In genomic region chr11:86478348-86478747, GRCh38 we compare ENCODE assay signal across 21 cellular contexts.
DNase-seq lines count a peak whose midpoint lies in the region; ATAC-seq, FAIRE-seq and TF ChIP-seq lines count a peak whose summit lies in the region.
"Had no signal": no experiment of that assay in that cellular context is flagged by ENCODE, and none has a peak within 500 bp of the region (broad histone marks: within the 10 kb centered on the region; RNA-seq: fewer than 3 reads in every experiment).

No MANE protein-coding gene starts in this region.

- H3K27me3 Mint-ChIP-seq in osteocyte (ENCODE audit: unreplicated experiment), result no peaks in the 10 kb centered on the region

- no peaks in the 10 kb centered on the region for H3K36me3 ChIP-seq in ACC112 (ENCODE audit: insufficient read depth, low read length)
- no peaks in the 10 kb centered on the region for H3K36me3 ChIP-seq in brain microvascular endothelial cell (replicated peaks)
- no peaks in the 10 kb centered on the region for H3K36me3 ChIP-seq in MG63
- H3K36me3 ChIP-seq: BLaER1 had no signal

- H2AFZ ChIP-seq in ACC112 (ENCODE audit: low read length, unreplicated experiment), result no peak overlapping the region

- no peak for ATAC-seq in HG02642 (IDR thresholded peaks at IDR 0.05; ENCODE audit: poor library complexity, unreplicated experiment)
- ATAC-seq in HG03097 (IDR thresholded peaks at IDR 0.05; ENCODE audit: low FRiP score, unreplicated experiment), result no peak

- no peak for TF ChIP-seq CTCF in brain microvascular endothelial cell (IDR thresholded peaks at IDR 0.05; ENCODE audit: low read depth, low read length, missing control alignments)
- TF ChIP-seq CTCF in osteocyte (IDR thresholded peaks at IDR 0.05), result no peak

- H3K27ac Mint-ChIP-seq in osteocyte (ENCODE audit: unreplicated experiment), result peak overlapping the region; percentile 86

- H3K4me3 Mint-ChIP-seq in osteocyte (ENCODE audit: unreplicated experiment), result no peak overlapping the region
- H3K4me3 Mint-ChIP-seq: CD4-positive, alpha-beta memory T cell had no signal

- no peaks in the 10 kb centered on the region for H3K79me2 ChIP-seq in ACC112 (ENCODE audit: control insufficient read depth, insufficient read depth, low read length, unreplicated experiment)

- H3K9me3 ChIP-seq in MG63, result no peaks in the 10 kb centered on the region
- H3K9me3 ChIP-seq: BLaER1 had no signal

- FAIRE-seq in GM19239 (lab: Jason Lieb, UNC), result no peak
- FAIRE-seq: A204.1, RCC 7860 had no signal

- H3K9me3 Mint-ChIP-seq in osteocyte (ENCODE audit: unreplicated experiment), result no peaks in the 10 kb centered on the region
- H3K9me3 Mint-ChIP-seq: CD4-positive, alpha-beta memory T cell had no signal

- peaks cover 70% of the 10 kb centered on the region for H3K4me1 ChIP-seq in ACC112 (ENCODE audit: control insufficient read depth, insufficient read depth, low read length, unreplicated experiment)

- peaks cover 85% of the 10 kb centered on the region for H3K4me1 Mint-ChIP-seq in osteocyte (ENCODE audit: unreplicated experiment)
- H3K4me1 Mint-ChIP-seq: CD4-positive, alpha-beta memory T cell had no signal

- in situ Hi-C loops in brain microvascular endothelial cell (cut with HindIII; ENCODE audit: low pct_ligation_motif_present, low sequenced_read_pairs), result no loop called here

- H3K4me3 ChIP-seq in ACC112 (ENCODE audit: low read depth, low read length), result no peak overlapping the region
- H3K4me3 ChIP-seq in brain microvascular endothelial cell (ENCODE audit: low read depth, low read length), result no peak overlapping the region
- no peak overlapping the region for H3K4me3 ChIP-seq in MG63
- H3K4me3 ChIP-seq: BLaER1 had no signal

- peak; percentile 13 for DNase-seq in NCI-H526 treated with DMSO at 0.1 percent for 48 hours (lab: John Stamatoyannopoulos, UW)
- DNase-seq in brain microvascular endothelial cell, result no peak
- DNase-seq in osteocyte (ENCODE audit: extremely low spot score, unreplicated experiment), result no peak
- no peak for DNase-seq in MG63
- no peak for DNase-seq in GM19239 (ENCODE audit: insufficient read length, low spot score)
- DNase-seq: CD4-positive, alpha-beta memory T cell; DMS153; GF-D8; GOT3; NCI-H1092 treated with DMSO at 0.1 percent for 48 hours; NCI-H146; NCI-H2029 treated with DMSO at 0.1 percent for 48 hours; NCI-H2171 treated with DMSO at 0.1 percent for 48 hours; NCI-H446 had no signal

- H3K36me3 Mint-ChIP-seq in osteocyte (ENCODE audit: unreplicated experiment), result peaks cover 3% of the 10 kb centered on the region
- H3K36me3 Mint-ChIP-seq: CD4-positive, alpha-beta memory T cell had no signal

- peak overlapping the region; percentile 47 for H3K27ac ChIP-seq in ACC112 (ENCODE audit: low read depth, low read length)
- peak overlapping the region; percentile 53 for H3K27ac ChIP-seq in brain microvascular endothelial cell
- H3K27ac ChIP-seq: BLaER1, KMS-11 had no signal

- H3K27me3 ChIP-seq in ACC112 (ENCODE audit: insufficient read depth, low read length) (no peaks in the 10 kb centered on the region), brain microvascular endothelial cell (replicated peaks) (no peaks in the 10 kb centered on the region), MG63 (no peaks in the 10 kb centered on the region)
- H3K27me3 ChIP-seq: BLaER1 had no signal
